ENCODE assay signal across 19 cellular contexts in the genomic region with DNA sequence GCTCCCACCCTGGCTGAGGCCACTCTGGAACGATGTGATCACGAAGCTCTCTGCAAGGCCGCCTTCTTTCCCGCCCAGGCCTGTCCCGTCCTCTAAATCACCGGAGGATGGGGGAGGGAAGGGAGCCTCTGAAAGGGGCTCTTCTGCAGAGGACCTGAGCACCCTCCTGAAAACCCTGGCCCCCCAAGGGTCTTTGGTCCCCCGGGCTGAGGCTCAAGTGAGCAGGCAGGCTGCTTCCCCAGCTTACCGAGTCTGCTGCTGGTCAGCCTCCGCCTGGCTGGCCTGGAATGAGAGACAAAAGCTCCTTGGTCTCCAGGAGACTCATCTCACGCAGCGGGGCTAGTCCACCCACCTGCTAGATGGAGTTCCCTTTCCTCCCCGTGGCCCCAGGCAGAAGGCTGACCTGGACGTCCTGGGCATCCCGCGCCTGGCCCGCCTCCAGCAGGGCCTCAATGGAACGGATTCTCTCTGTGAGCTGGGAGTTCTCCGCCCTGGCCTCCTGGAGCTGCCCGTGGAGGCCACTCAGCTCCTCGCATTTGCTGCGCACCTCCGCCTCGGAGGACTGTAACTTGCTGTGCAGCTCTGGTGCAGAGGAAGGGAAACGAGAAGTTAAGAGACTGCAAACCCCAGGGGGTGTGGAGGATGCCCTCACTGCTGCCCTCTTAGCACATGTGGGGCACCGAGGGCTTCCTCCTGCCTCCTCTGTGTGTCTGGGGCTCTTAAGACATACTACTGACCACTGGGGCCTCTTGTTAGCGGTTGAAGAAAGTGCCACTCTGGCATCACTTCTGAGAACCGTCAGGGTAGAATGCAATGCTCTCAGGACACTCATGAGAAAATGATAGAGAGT. TPM values are rescaled to one million over a fixed set of nuclear protein-coding genes. Genes with fewer than 3 reads are reported as not detected.
DNase-seq lines count a peak whose midpoint lies in the region; ATAC-seq and TF ChIP-seq lines count a peak whose summit lies in the region.
"Had no signal": no experiment of that assay in that cellular context is flagged by ENCODE, and none has a peak within 500 bp of the region (broad histone marks: within the 10 kb centered on the region; RNA-seq: fewer than 3 reads in every experiment).

No MANE protein-coding gene starts in this region.

- POLR2A ChIA-PET in activated CD4-positive, alpha-beta memory T cell treated with anti-CD3 and anti-CD28 coated beads, Interleukin-2, amount 10 ng/mL, durations not matched to agents 7 days and 5 days (lab: Charles Lee), result no interaction called here

- TF ChIP-seq CTCF in HL-60 (IDR thresholded peaks at IDR 0.05; ENCODE audit: insufficient read depth, low read length) (no peak), chondrocyte (IDR thresholded peaks at IDR 0.05) (no peak), left lung (IDR thresholded peaks at IDR 0.05) (no peak), prostate gland (IDR thresholded peaks at IDR 0.05) (no peak)

- no peaks in the 10 kb centered on the region for H3K27me3 Mint-ChIP-seq in chondrocyte (ENCODE audit: low read depth)
- no peaks in the 10 kb centered on the region for H3K27me3 Mint-ChIP-seq in activated CD4-positive, alpha-beta memory T cell treated with anti-CD3 and anti-CD28 coated beads, Interleukin-2, amount 10 ng/mL, durations not matched to agents 7 days and 5 days
- H3K27me3 Mint-ChIP-seq: activated naive CD8-positive, alpha-beta T cell treated with anti-CD3 and anti-CD28 coated beads, Interleukin-2, amount 10 ng/mL, durations not matched to agents 7 days and 5 days had no signal

- peaks cover 43% of the 10 kb centered on the region for H3K36me3 Mint-ChIP-seq in chondrocyte (ENCODE audit: low read depth)
- H3K36me3 Mint-ChIP-seq in activated CD4-positive, alpha-beta memory T cell treated with anti-CD3 and anti-CD28 coated beads, Interleukin-2, amount 10 ng/mL, durations not matched to agents 7 days and 5 days (ENCODE audit: low read depth), result peaks cover 32% of the 10 kb centered on the region

- H3K27ac ChIP-seq in HL-60 (replicated peaks), result peak overlapping the region; percentile 67
- H3K27ac ChIP-seq in left lung, result no peak overlapping the region
- peak overlapping the region; percentile 3 to 18 for H3K27ac ChIP-seq in prostate gland
- H3K27ac ChIP-seq: KMS-11 had no signal

- H3K27ac Mint-ChIP-seq in chondrocyte (ENCODE audit: unreplicated experiment), result peak overlapping the region; percentile 32
- H3K27ac Mint-ChIP-seq in activated CD4-positive, alpha-beta memory T cell treated with anti-CD3 and anti-CD28 coated beads, Interleukin-2, amount 10 ng/mL, durations not matched to agents 7 days and 5 days, result no peak overlapping the region
- H3K27ac Mint-ChIP-seq: activated naive CD8-positive, alpha-beta T cell treated with anti-CD3 and anti-CD28 coated beads, Interleukin-2, amount 10 ng/mL, durations not matched to agents 7 days and 5 days had no signal

- CTCF ChIA-PET in activated CD4-positive, alpha-beta memory T cell treated with anti-CD3 and anti-CD28 coated beads, Interleukin-2, amount 10 ng/mL, durations not matched to agents 7 days and 5 days (lab: Charles Lee), result interaction anchor here (1.4 kb wide), 1 partner anchor 122 kb away, joined by 3 read pairs; no protein-coding TSS in a partner anchor

- no peaks in the 10 kb centered on the region for H3K9me3 Mint-ChIP-seq in chondrocyte (ENCODE audit: low read depth)
- H3K9me3 Mint-ChIP-seq in activated CD4-positive, alpha-beta memory T cell treated with anti-CD3 and anti-CD28 coated beads, Interleukin-2, amount 10 ng/mL, durations not matched to agents 7 days and 5 days, result no peaks in the 10 kb centered on the region
- H3K9me3 Mint-ChIP-seq: activated naive CD8-positive, alpha-beta T cell treated with anti-CD3 and anti-CD28 coated beads, Interleukin-2, amount 10 ng/mL, durations not matched to agents 7 days and 5 days; neural crest cell had no signal

- H3K36me3 ChIP-seq in left lung (peaks cover 0 to 100% of the 10 kb centered on the region in 2 donors), prostate gland (peaks cover 10 to 36% of the 10 kb centered on the region in 2 donors)

- ATAC-seq in left lung (no peak), GM18502 (IDR thresholded peaks at IDR 0.05; ENCODE audit: poor library complexity, unreplicated experiment) (no peak)

- H3K4me3 ChIP-seq in HL-60 (replicated peaks; ENCODE audit: insufficient read depth, low read length) (no peak overlapping the region), left lung (no peak overlapping the region), prostate gland (no peak overlapping the region)

- intact Hi-C loops in left lung (cut with DNase I), result no loop called here
- intact Hi-C loops in prostate gland (cut with DNase I), result no loop called here

- 75% methylated on average over 24 of the region's 27 CpGs for WGBS in prostate gland

- H3K4me1 Mint-ChIP-seq in chondrocyte (ENCODE audit: low read depth), result peaks cover 7% of the 10 kb centered on the region
- H3K4me1 Mint-ChIP-seq in activated CD4-positive, alpha-beta memory T cell treated with anti-CD3 and anti-CD28 coated beads, Interleukin-2, amount 10 ng/mL, durations not matched to agents 7 days and 5 days, result no peaks in the 10 kb centered on the region
- H3K4me1 Mint-ChIP-seq: activated naive CD8-positive, alpha-beta T cell treated with anti-CD3 and anti-CD28 coated beads, Interleukin-2, amount 10 ng/mL, durations not matched to agents 7 days and 5 days had no signal

- no peaks in the 10 kb centered on the region for H3K9me3 ChIP-seq in left lung
- H3K9me3 ChIP-seq in prostate gland, result no peaks in the 10 kb centered on the region

- DNase-seq in HL-60 (ENCODE audit: low read depth in 1 of 2, low spot score in 1 of 2) (peak; percentile 24 to 84), chondrocyte (ENCODE audit: low spot score) (peak; percentile 82), left lung (peak; percentile 23 to 67), prostate gland (ENCODE audit: low spot score) (no peak), NCI-H526 treated with DMSO at 0.1 percent for 48 hours (lab: John Stamatoyannopoulos, UW) (no peak), cerebellum (ENCODE audit: low spot score) (no peak)
- DNase-seq in activated CD4-positive, alpha-beta memory T cell treated with anti-CD3 and anti-CD28 coated beads, Interleukin-2, amount 10 ng/mL, durations not matched to agents 7 days and 5 days, result no peak
- DNase-seq: activated CD4-positive, CD25-positive, alpha-beta regulatory T cell; activated naive CD8-positive, alpha-beta T cell treated with anti-CD3 and anti-CD28 coated beads, Interleukin-2, amount 10 ng/mL, durations not matched to agents 7 days and 5 days; Calu3; mesendoderm; NCI-H1092 treated with DMSO at 0.1 percent for 48 hours; NCI-H510A; SIG-M5; stimulated activated CD4-positive, alpha-beta T cell treated with anti-CD3 and anti-CD28 coated beads, Interleukin-4, amount 100 ng/mL, for 24 hours; substantia nigra had no signal

- H3K27me3 ChIP-seq in HL-60 (ENCODE audit: insufficient read depth, poor library complexity, severe bottlenecking), result no peaks in the 10 kb centered on the region
- no peaks in the 10 kb centered on the region for H3K27me3 ChIP-seq in left lung
- H3K27me3 ChIP-seq in prostate gland (replicated peaks; ENCODE audit: insufficient read depth), result no peaks in the 10 kb centered on the region

- H3K4me3 Mint-ChIP-seq in chondrocyte (ENCODE audit: unreplicated experiment), result no peak overlapping the region
- H3K4me3 Mint-ChIP-seq in activated CD4-positive, alpha-beta memory T cell treated with anti-CD3 and anti-CD28 coated beads, Interleukin-2, amount 10 ng/mL, durations not matched to agents 7 days and 5 days, result no peak overlapping the region
- H3K4me3 Mint-ChIP-seq: activated naive CD8-positive, alpha-beta T cell treated with anti-CD3 and anti-CD28 coated beads, Interleukin-2, amount 10 ng/mL, durations not matched to agents 7 days and 5 days; neural crest cell had no signal

- TF ChIP-seq POLR2A in prostate gland (IDR thresholded peaks at IDR 0.05), result no peak

- H3K4me1 ChIP-seq in left lung, result no peaks in the 10 kb centered on the region
- H3K4me1 ChIP-seq in prostate gland (replicated peaks), result no peaks in the 10 kb centered on the region

RNA-seq across cellular contexts. Expression of a gene that starts 54.7 kb away (rescaled TPM):
- total RNA-seq in chondrocyte, result 459 to 621 TPM (median 460 TPM) in 3 replicates
- 100 to 1,000 TPM; 201 to 263 TPM for total RNA-seq in left lung
- 100 to 1,000 TPM; 112 to 148 TPM for total RNA-seq in prostate gland
- 10 to 100 TPM; 82.3 to 85.7 TPM for total RNA-seq in activated CD4-positive, alpha-beta memory T cell treated with anti-CD3 and anti-CD28 coated beads, Interleukin-2, amount 10 ng/mL, durations not matched to agents 7 days and 5 days
- total RNA-seq in cerebellum, result 13.7 TPM

RNA-seq across cellular contexts. Expression of a gene that starts 57.5 kb away (rescaled TPM):
- total RNA-seq in chondrocyte (878 to 1,290 TPM (median 1,265 TPM) in 3 replicates), left lung (100 to 1,000 TPM; 504 to 551 TPM), prostate gland (100 to 1,000 TPM; 284 to 559 TPM), cerebellum (116 TPM)
- total RNA-seq in activated CD4-positive, alpha-beta memory T cell treated with anti-CD3 and anti-CD28 coated beads, Interleukin-2, amount 10 ng/mL, durations not matched to agents 7 days and 5 days, result 100 to 1,000 TPM; 104 to 109 TPM

Comparison
In these comparisons a context has a peak if more than half of its experiments do, and no peak if none do; other contexts are left out.
1. DNase-seq: peak in HL-60 (2 of 2), chondrocyte (single experiment) and left lung (2 of 2); none in prostate gland (single experiment), NCI-H526 treated with DMSO at 0.1 percent for 48 hours (single experiment), activated CD4-positive, alpha-beta memory T cell treated with anti-CD3 and anti-CD28 coated beads, Interleukin-2, amount 10 ng/mL, durations not matched to agents 7 days and 5 days (single experiment) and cerebellum (single experiment).
2. H3K27ac ChIP-seq: peak in HL-60 (single experiment) and prostate gland (2 of 2); none in left lung (0 of 2).